ENCODE assay signal across 1 cellular context in genomic region chr7:105352018-105352612, GRCh38.
TF ChIP-seq lines count a peak whose summit lies in the region.

No MANE protein-coding gene starts in this region.

TF ChIP-seq in GM12878, 131 proteins besides CTCF, POLR2A, EP300 and RAD21 (continued from another document and continues in another):
- TF ChIP-seq ZBTB11 (CRISPR knock-in tag; IDR thresholded peaks at IDR 0.05) (no peak), CREM (IDR thresholded peaks at IDR 0.05; ENCODE audit: low read depth) (peak; percentile 46; the same call in 1 of the 2 replicates), SKIL (IDR thresholded peaks at IDR 0.05; ENCODE audit: low read depth, poor library complexity, severe bottlenecking) (peak; percentile 21), RAD51 (IDR thresholded peaks at IDR 0.05) (peak; percentile 42; the same call in 1 of the 2 replicates), ZNF24 (IDR thresholded peaks at IDR 0.05) (no peak), ETV6 (conservative IDR thresholded peaks at IDR 0.05 in 1 of 2, IDR thresholded peaks at IDR 0.05 in 1 of 2; ENCODE audit: borderline replicate concordance in 1 of 2, low read depth in 1 of 2) (0 out of 4 replicates have a peak, but pooled peaks of 1 of the 2 experiments have one; percentile 28), MEF2B (IDR thresholded peaks at IDR 0.05; ENCODE audit: partially characterized antibody, poor library complexity, severe bottlenecking) (peak; percentile 53), ZNF687 (IDR thresholded peaks at IDR 0.05) (peak; percentile 72), ZNF592 (IDR thresholded peaks at IDR 0.05) (no peak), MEF2A (IDR thresholded peaks at IDR 0.05; ENCODE audit: insufficient read depth, low read depth, low read length) (0 out of 2 replicates have a peak, but pooled peaks have one; percentile 38), PRDM15 (CRISPR knock-in tag; IDR thresholded peaks at IDR 0.05) (no peak), MXI1 (IDR thresholded peaks at IDR 0.05; ENCODE audit: low read depth, low read length) (peak; percentile 34; the same call in 1 of the 2 replicates), CHD2 (IDR thresholded peaks at IDR 0.05; ENCODE audit: borderline replicate concordance, low read depth, low read length) (0 out of 2 replicates have a peak, but pooled peaks have one; percentile 37), RUNX3 (IDR thresholded peaks at IDR 0.05; ENCODE audit: low read length) (peak; percentile 94), DPF2 (IDR thresholded peaks at IDR 0.05) (peak; percentile 83), ZNF207 (IDR thresholded peaks at IDR 0.05; ENCODE audit: borderline replicate concordance) (peak; percentile 61; the same call in 1 of the 2 replicates), GATAD2B (conservative IDR thresholded peaks at IDR 0.05; ENCODE audit: low read depth) (peak; percentile 73), SMAD5 (IDR thresholded peaks at IDR 0.05; ENCODE audit: low read depth) (no peak), MTA2 (IDR thresholded peaks at IDR 0.05; ENCODE audit: low read depth) (peak; percentile 91), IKZF2 (IDR thresholded peaks at IDR 0.05) (peak; percentile 94), HSF1 (IDR thresholded peaks at IDR 0.05; ENCODE audit: low read depth, low read length) (no peak), BACH1 (IDR thresholded peaks at IDR 0.05; ENCODE audit: borderline replicate concordance) (peak; percentile 48; the same call in 1 of the 2 replicates), KLF5 (IDR thresholded peaks at IDR 0.05; ENCODE audit: partially characterized antibody) (no peak), BHLHE40 (IDR thresholded peaks at IDR 0.05; ENCODE audit: borderline replicate concordance in 1 of 2, low read depth in 2 of 2, low read length in 1 of 2) (peak; percentile 73 to 84; a peak in 3 of 4 replicates)
- TF ChIP-seq, protein P1, sequence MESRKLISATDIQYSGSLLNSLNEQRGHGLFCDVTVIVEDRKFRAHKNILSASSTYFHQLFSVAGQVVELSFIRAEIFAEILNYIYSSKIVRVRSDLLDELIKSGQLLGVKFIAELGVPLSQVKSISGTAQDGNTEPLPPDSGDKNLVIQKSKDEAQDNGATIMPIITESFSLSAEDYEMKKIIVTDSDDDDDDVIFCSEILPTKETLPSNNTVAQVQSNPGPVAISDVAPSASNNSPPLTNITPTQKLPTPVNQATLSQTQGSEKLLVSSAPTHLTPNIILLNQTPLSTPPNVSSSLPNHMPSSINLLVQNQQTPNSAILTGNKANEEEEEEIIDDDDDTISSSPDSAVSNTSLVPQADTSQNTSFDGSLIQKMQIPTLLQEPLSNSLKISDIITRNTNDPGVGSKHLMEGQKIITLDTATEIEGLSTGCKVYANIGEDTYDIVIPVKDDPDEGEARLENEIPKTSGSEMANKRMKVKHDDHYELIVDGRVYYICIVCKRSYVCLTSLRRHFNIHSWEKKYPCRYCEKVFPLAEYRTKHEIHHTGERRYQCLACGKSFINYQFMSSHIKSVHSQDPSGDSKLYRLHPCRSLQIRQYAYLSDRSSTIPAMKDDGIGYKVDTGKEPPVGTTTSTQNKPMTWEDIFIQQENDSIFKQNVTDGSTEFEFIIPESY (IDR thresholded peaks at IDR 0.05), result no peak
- TF ChIP-seq, protein P2, sequence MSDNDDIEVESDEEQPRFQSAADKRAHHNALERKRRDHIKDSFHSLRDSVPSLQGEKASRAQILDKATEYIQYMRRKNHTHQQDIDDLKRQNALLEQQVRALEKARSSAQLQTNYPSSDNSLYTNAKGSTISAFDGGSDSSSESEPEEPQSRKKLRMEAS (IDR thresholded peaks at IDR 0.05; ENCODE audit: low read depth, low read length), result 0 out of 2 replicates have a peak, but pooled peaks have one; percentile 46
- TF ChIP-seq, protein P3, sequence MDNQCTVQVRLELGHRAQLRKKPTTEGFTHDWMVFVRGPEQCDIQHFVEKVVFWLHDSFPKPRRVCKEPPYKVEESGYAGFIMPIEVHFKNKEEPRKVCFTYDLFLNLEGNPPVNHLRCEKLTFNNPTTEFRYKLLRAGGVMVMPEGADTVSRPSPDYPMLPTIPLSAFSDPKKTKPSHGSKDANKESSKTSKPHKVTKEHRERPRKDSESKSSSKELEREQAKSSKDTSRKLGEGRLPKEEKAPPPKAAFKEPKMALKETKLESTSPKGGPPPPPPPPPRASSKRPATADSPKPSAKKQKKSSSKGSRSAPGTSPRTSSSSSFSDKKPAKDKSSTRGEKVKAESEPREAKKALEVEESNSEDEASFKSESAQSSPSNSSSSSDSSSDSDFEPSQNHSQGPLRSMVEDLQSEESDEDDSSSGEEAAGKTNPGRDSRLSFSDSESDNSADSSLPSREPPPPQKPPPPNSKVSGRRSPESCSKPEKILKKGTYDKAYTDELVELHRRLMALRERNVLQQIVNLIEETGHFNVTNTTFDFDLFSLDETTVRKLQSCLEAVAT (IDR thresholded peaks at IDR 0.05), result peak; percentile 58; the same call in 1 of the 2 replicates
